In genomic region chr1:219177940-219178339, GRCh38 we compare ENCODE assay signal across 1 cellular context.
TF ChIP-seq lines count a peak whose summit lies in the region.

No MANE protein-coding gene starts in this region.

TF ChIP-seq in HEK293T, 16 proteins besides CTCF, POLR2A, EP300 and RAD21 (continued from another document):
- TF ChIP-seq SP1 (IDR thresholded peaks at IDR 0.05) (no peak), L3MBTL2 (conservative IDR thresholded peaks at IDR 0.05) (no peak), FOXA1 (IDR thresholded peaks at IDR 0.05) (no peak)
